In the genomic region with DNA sequence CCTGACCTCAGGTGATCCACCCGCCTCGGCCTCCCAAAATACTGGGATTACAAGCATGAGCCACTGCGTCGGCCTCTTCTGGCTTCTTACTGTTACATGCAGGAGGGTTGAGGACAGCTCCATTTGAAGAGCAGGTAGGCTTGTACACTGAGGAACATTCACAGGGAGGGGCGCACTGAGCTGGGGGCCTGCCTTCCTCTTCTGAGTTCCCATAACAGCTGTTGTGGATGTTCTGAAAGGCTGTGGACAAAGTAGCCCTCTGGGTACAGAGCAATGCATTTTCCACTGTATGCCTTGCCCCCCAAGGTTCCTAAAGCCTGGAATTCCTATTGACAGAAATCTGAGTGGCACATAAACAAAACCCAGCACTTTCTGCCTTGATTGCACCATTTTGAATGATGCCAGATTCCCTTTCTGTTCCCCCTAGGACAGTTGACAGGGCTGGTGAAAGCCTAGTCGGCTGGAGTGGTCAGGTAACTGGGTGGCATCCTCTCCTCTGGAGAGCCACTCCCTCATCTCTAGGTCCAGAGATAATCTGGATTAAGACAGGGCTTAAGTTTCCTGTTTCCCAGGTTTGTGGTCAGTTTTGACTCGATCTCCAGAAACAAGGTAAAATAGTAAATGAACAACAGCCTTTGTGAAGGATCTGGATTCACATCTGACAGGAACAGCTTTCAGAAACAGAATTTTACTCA, we compare ENCODE assay signal across 8 cellular contexts. TPM values are rescaled to one million over a fixed set of nuclear protein-coding genes. Genes with fewer than 3 reads are reported as not detected.
DNase-seq lines count a peak whose midpoint lies in the region; ATAC-seq and TF ChIP-seq lines count a peak whose summit lies in the region.
"Had no signal": no experiment of that assay in that cellular context is flagged by ENCODE, and none has a peak within 500 bp of the region (broad histone marks: within the 10 kb centered on the region; RNA-seq: fewer than 3 reads in every experiment).

No MANE protein-coding gene starts in this region.

- peaks cover 51% of the 10 kb centered on the region for H3K4me1 Mint-ChIP-seq in endodermal cell

- H3K27me3 ChIP-seq in Panc1 (ENCODE audit: control insufficient read depth, insufficient read depth, low read length), result no peaks in the 10 kb centered on the region
- H3K27me3 ChIP-seq in endodermal cell (ENCODE audit: control insufficient read depth, insufficient read depth, low read length, poor library complexity, severe bottlenecking), result no peaks in the 10 kb centered on the region
- H3K27me3 ChIP-seq in trophoblast cell (ENCODE audit: insufficient read depth, low read length), result no peaks in the 10 kb centered on the region

- H3K9ac ChIP-seq in endodermal cell (ENCODE audit: extremely low read depth, low read length, poor library complexity, severe bottlenecking) (no peak overlapping the region), trophoblast cell (ENCODE audit: low read length) (no peak overlapping the region)

- peaks cover 2% of the 10 kb centered on the region for H3K79me2 ChIP-seq in trophoblast cell (ENCODE audit: control insufficient read depth, insufficient read depth, low read length, poor library complexity)

- peaks cover 3% of the 10 kb centered on the region for H3K79me1 ChIP-seq in trophoblast cell (ENCODE audit: low read length)

- peaks cover 14% of the 10 kb centered on the region; the same call in 1 of the 2 replicates for H3K36me3 ChIP-seq in Panc1 (ENCODE audit: control insufficient read depth, insufficient read depth, low read length)
- peaks cover 34% of the 10 kb centered on the region for H3K36me3 ChIP-seq in endodermal cell (ENCODE audit: control insufficient read depth, insufficient read depth, low read length)
- H3K36me3 ChIP-seq in trophoblast cell (ENCODE audit: control insufficient read depth in 1 of 2, insufficient read depth in 2 of 2, low read length in 2 of 2), result peaks cover 11 to 15% of the 10 kb centered on the region in 2 experiments

- H3K27me3 Mint-ChIP-seq in endodermal cell (ENCODE audit: insufficient read depth), result no peaks in the 10 kb centered on the region

- TF ChIP-seq CTCF in Panc1 (IDR thresholded peaks at IDR 0.05) (no peak), endodermal cell (conservative IDR thresholded peaks at IDR 0.05) (no peak)

- H2BK5ac ChIP-seq in trophoblast cell (ENCODE audit: low read depth, low read length, poor library complexity), result no peak overlapping the region

- no TSS peak for BruUV-seq in Panc1 (replicated peaks; lab: Mats Ljungman, UMichigan)

- H4K12ac ChIP-seq in trophoblast cell (ENCODE audit: low read depth, low read length), result no peak overlapping the region

- H4K8ac ChIP-seq in trophoblast cell (ENCODE audit: low read depth, low read length), result no peak overlapping the region

- H3K4ac ChIP-seq in trophoblast cell (ENCODE audit: low read depth, low read length), result no peak overlapping the region

- H3K4me3 ChIP-seq in Panc1 (ENCODE audit: low read depth in 2 of 2, low read length in 2 of 2) (peak overlapping the region; percentile 47 to 59; a peak in 3 of 4 replicates), endodermal cell (ENCODE audit: low read length) (no peak overlapping the region), trophoblast cell (ENCODE audit: low read depth, low read length) (no peak overlapping the region)

- H3K4me1 ChIP-seq in Panc1 (ENCODE audit: control insufficient read depth, insufficient read depth, low read length) (peaks cover 29% of the 10 kb centered on the region), endodermal cell (ENCODE audit: control insufficient read depth, insufficient read depth, low read length) (peaks cover 17% of the 10 kb centered on the region), trophoblast cell (ENCODE audit: control insufficient read depth in 1 of 2, insufficient read depth in 2 of 2, low read length in 2 of 2) (peaks cover 9 to 11% of the 10 kb centered on the region in 2 experiments)

- no peak overlapping the region for H3K23ac ChIP-seq in trophoblast cell (ENCODE audit: low read length)

- H3K18ac ChIP-seq in trophoblast cell (ENCODE audit: low read length), result no peak overlapping the region

- H3K27ac ChIP-seq in Panc1 (ENCODE audit: low read length) (peak overlapping the region; percentile 84), endodermal cell (ENCODE audit: low read depth, low read length) (no peak overlapping the region), trophoblast cell (ENCODE audit: low read depth, low read length) (no peak overlapping the region)

- H2BK120ac ChIP-seq in trophoblast cell (ENCODE audit: insufficient read depth, low read length, poor library complexity), result no peak overlapping the region

- peak overlapping the region; percentile 41 for H3K4me3 Mint-ChIP-seq in endodermal cell

- CTCF ChIA-PET in Panc1 (lab: Charles Lee), result no interaction called here

- no peaks in the 10 kb centered on the region for H3K9me3 Mint-ChIP-seq in endodermal cell

- H3K14ac ChIP-seq in trophoblast cell (ENCODE audit: low read length), result no peak overlapping the region

- H2AFZ ChIP-seq in trophoblast cell (ENCODE audit: insufficient read depth, low read length, poor library complexity), result no peak overlapping the region

- H3K27ac Mint-ChIP-seq in endodermal cell, result peak overlapping the region; percentile 46

- H2AK5ac ChIP-seq in trophoblast cell (ENCODE audit: low read length), result no peak overlapping the region

- intact Hi-C loops in Panc1 (cut with micrococcal nuclease; ENCODE audit: unreplicated experiment), result no loop called here

- no peak overlapping the region for H3K4me2 ChIP-seq in trophoblast cell (ENCODE audit: low read length)

- ATAC-seq in Panc1 (no peak), HG03521 (IDR thresholded peaks at IDR 0.05; ENCODE audit: unreplicated experiment) (no peak)

- WGBS in endodermal cell (ENCODE audit: insufficient coverage in 1 of 2, insufficient read length in 1 of 2), 2 experiments, result 89 to 96% methylated on average over 4 to 7 of the region's 7 CpGs
- WGBS in trophoblast cell (ENCODE audit: extremely low coverage, insufficient coverage, insufficient read length), result no CpG with 5 or more reads among the region's 7 CpGs

- in situ Hi-C loops in G401 (cut with HindIII; ENCODE audit: low sequenced_read_pairs) (no loop called here), Panc1 (cut with HindIII; ENCODE audit: low pct_unique_long_range_greater_than_20kb, low sequenced_read_pairs) (no loop called here)

- peak; percentile 13 for DNase-seq in G401 (ENCODE audit: low spot score)
- no peak for DNase-seq in Panc1 (ENCODE audit: low read depth, low spot score)
- DNase-seq in endodermal cell, result no peak
- DNase-seq in retina, result peak; percentile 11
- no peak for DNase-seq in amniotic stem cell (lab: John Stamatoyannopoulos, UW)
- no peak for DNase-seq in trophoblast cell
- DNase-seq: foreskin melanocyte had no signal

- POLR2A ChIA-PET in Panc1 (lab: Charles Lee), result no interaction called here

- no peaks in the 10 kb centered on the region for H3K9me3 ChIP-seq in Panc1 (ENCODE audit: control insufficient read depth, insufficient read depth, low read depth, low read length)
- no peaks in the 10 kb centered on the region for H3K9me3 ChIP-seq in endodermal cell (ENCODE audit: control insufficient read depth, low read length)
- H3K9me3 ChIP-seq in trophoblast cell (ENCODE audit: insufficient read depth, low read depth, low read length), result no peaks in the 10 kb centered on the region

- peaks cover 33% of the 10 kb centered on the region for H3K36me3 Mint-ChIP-seq in endodermal cell (ENCODE audit: low read depth)

- no peak overlapping the region for H4K91ac ChIP-seq in trophoblast cell (ENCODE audit: low read depth, low read length)

- H2BK12ac ChIP-seq in trophoblast cell (ENCODE audit: low read length), result no peak overlapping the region

RNA-seq across cellular contexts. Expression of a gene that starts 1.4 kb away (rescaled TPM):
- 1.2 and 3.3 TPM in 2 replicates for total RNA-seq in G401 (2014; rRNA removed; shearing (Covaris generic))
- 7.9 TPM for total RNA-seq in Panc1 (2021; ENCODE audit: unreplicated experiment)
- 6.8 TPM for polyA plus RNA-seq in Panc1 (2012; ENCODE audit: insufficient read length)
- total RNA-seq in endodermal cell, result 10 to 100 TPM in 1 of 2 donors, 1 to 10 TPM in 1; 9.8 to 10.3 TPM
- polyA plus RNA-seq in endodermal cell (2013, experiment 1 of 2), result 26.6 TPM
- 26.3 TPM for polyA plus RNA-seq in endodermal cell (2013, experiment 2 of 2)
- 1.7 and 2.0 TPM in 2 replicates for polyA plus RNA-seq in trophoblast cell (2013)

RNA-seq across cellular contexts. Expression of a gene that starts 41.1 kb away (rescaled TPM):
- 105 and 214 TPM in 2 replicates for total RNA-seq in G401 (2014; rRNA removed; shearing (Covaris generic))
- total RNA-seq in Panc1 (2021; ENCODE audit: unreplicated experiment) (212 TPM), endodermal cell (100 to 1,000 TPM; 164 to 168 TPM)
- polyA plus RNA-seq in Panc1 (2012; ENCODE audit: insufficient read length), result 86.3 TPM
- 75.7 TPM for polyA plus RNA-seq in endodermal cell (2013, experiment 1 of 2)
- 80.7 TPM for polyA plus RNA-seq in endodermal cell (2013, experiment 2 of 2)
- polyA plus RNA-seq in trophoblast cell (2013), result 167 and 174 TPM in 2 replicates

Comparison
In these comparisons a context has a peak if more than half of its experiments do, and no peak if none do; other contexts are left out.
1. DNase-seq: peak in G401 (single experiment) and retina (single experiment); none in Panc1 (single experiment), endodermal cell (single experiment), amniotic stem cell (single experiment) and trophoblast cell (0 of 2).
2. H3K4me3 ChIP-seq: peak in Panc1 (2 of 2); none in endodermal cell (single experiment) and trophoblast cell (single experiment).